1 cellular context compared by ENCODE assay signal in genomic region chr2:218861645-218862318, GRCh38.
TF ChIP-seq lines count a peak whose summit lies in the region.

No MANE protein-coding gene starts in this region.

TF ChIP-seq in H1, 55 proteins besides CTCF, POLR2A, EP300 and RAD21:
- TF ChIP-seq TBP (IDR thresholded peaks at IDR 0.05; ENCODE audit: low read depth, low read length), result no peak
- TF ChIP-seq SIRT6 (IDR thresholded peaks at IDR 0.05; ENCODE audit: low read length), result no peak
- TF ChIP-seq KDM1A (IDR thresholded peaks at IDR 0.05; ENCODE audit: borderline replicate concordance, low read length), result no peak
- no peak for TF ChIP-seq NRF1 (IDR thresholded peaks at IDR 0.05; ENCODE audit: low read depth, low read length)
- TF ChIP-seq BACH1 (IDR thresholded peaks at IDR 0.05; ENCODE audit: low read length), result no peak
- TF ChIP-seq TEAD4 (IDR thresholded peaks at IDR 0.05; ENCODE audit: low read depth, low read length), result no peak
- TF ChIP-seq HDAC6 (IDR thresholded peaks at IDR 0.05; ENCODE audit: low read depth, low read length), result no peak
- no peak for TF ChIP-seq EGR1 (IDR thresholded peaks at IDR 0.05; ENCODE audit: borderline replicate concordance, low read depth, low read length)
- TF ChIP-seq KDM5A (IDR thresholded peaks at IDR 0.05; ENCODE audit: low read length), result no peak
- no peak for TF ChIP-seq USF2 (IDR thresholded peaks at IDR 0.05; ENCODE audit: low read length)
TF ChIP-seq in H1: peak in this region for 0.
